27 cellular contexts compared by ENCODE assay signal in the genomic region with DNA sequence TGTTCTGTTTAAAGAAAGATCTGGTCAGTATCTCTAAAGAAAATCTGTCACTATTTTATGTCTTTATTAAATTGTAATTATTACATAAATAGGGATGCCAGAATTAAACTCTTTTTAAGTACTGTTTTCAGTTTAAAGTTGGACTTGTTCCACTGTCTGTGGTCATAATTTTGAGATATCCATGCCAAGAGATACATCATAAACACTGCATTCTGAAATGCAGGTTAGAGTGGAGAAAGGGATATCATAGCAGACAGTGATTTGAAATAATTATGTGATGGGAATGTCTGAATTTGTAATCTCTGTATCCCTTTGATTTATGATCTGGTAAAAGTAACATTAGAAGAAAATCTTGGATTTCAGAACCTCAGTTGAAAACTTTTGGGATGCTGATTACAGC.
"Had no signal": no experiment of that assay in that cellular context is flagged by ENCODE, and none has a peak within 500 bp of the region (broad histone marks: within the 10 kb centered on the region; RNA-seq: fewer than 3 reads in every experiment).

No MANE protein-coding gene starts in this region.

- H3K27ac ChIP-seq: KMS-11, Peyer's patch, SJSA1 had no signal

- H3K4me3 Mint-ChIP-seq: activated B cell treated with CpG ODN at 0.5 μM for 24 hours; activated CD4-positive, alpha-beta T cell treated with anti-CD3 and anti-CD28 coated beads, Interleukin-2, amount 10 ng/mL, durations not matched to agents 24 days and 14 days; activated CD8-positive, alpha-beta memory T cell treated with anti-CD3 and anti-CD28 coated beads, Interleukin-2, amount 10 ng/mL, durations not matched to agents 7 days and 5 days; activated naive CD8-positive, alpha-beta T cell treated with anti-CD3 and anti-CD28 coated beads, Interleukin-2, amount 50 U/mL, for 24 hours; activated T-cell treated with anti-CD3 and anti-CD28 coated beads, Interleukin-2, amount 50 U/mL, for 24 hours; activated T-helper 1 cell treated with anti-CD3 and anti-CD28 coated beads, Interleukin-12 subunit alpha, Interleukin-12 subunit beta, Interleukin-2, Interleukin-4 antibody, amounts not matched to agents 30 ng/mL and 10 ng/mL and 1 ng/mL, durations not matched to agents 14 hours and 24 hours and 36 hours; T-helper 17 cell had no signal

- H3K36me3 Mint-ChIP-seq: activated CD8-positive, alpha-beta memory T cell treated with anti-CD3 and anti-CD28 coated beads, Interleukin-2, amount 10 ng/mL, durations not matched to agents 7 days and 5 days; activated naive CD4-positive, alpha-beta T cell treated with anti-CD3 and anti-CD28 coated beads, Interleukin-2, amount 50 U/mL, for 72 hours had no signal

- H3K4me1 Mint-ChIP-seq: activated B cell treated with CpG ODN at 0.5 μM for 24 hours; activated CD4-positive, alpha-beta T cell treated with anti-CD3 and anti-CD28 coated beads, Interleukin-2, amount 10 ng/mL, durations not matched to agents 24 days and 14 days; activated CD8-positive, alpha-beta memory T cell treated with anti-CD3 and anti-CD28 coated beads, Interleukin-2, amount 10 ng/mL, durations not matched to agents 7 days and 5 days; activated naive CD8-positive, alpha-beta T cell treated with anti-CD3 and anti-CD28 coated beads, Interleukin-2, amount 50 U/mL, for 24 hours; T-helper 17 cell had no signal

- H3K27ac Mint-ChIP-seq: activated B cell treated with CpG ODN at 0.5 μM for 24 hours; activated CD4-positive, alpha-beta T cell treated with anti-CD3 and anti-CD28 coated beads, Interleukin-2, amount 10 ng/mL, durations not matched to agents 24 days and 14 days; activated CD8-positive, alpha-beta memory T cell treated with anti-CD3 and anti-CD28 coated beads, Interleukin-2, amount 10 ng/mL, durations not matched to agents 7 days and 5 days; activated naive CD4-positive, alpha-beta T cell treated with anti-CD3 and anti-CD28 coated beads, Interleukin-2, amount 50 U/mL, for 72 hours; activated naive CD8-positive, alpha-beta T cell treated with anti-CD3 and anti-CD28 coated beads, Interleukin-2, amount 50 U/mL, for 24 hours; activated T-cell treated with anti-CD3 and anti-CD28 coated beads, Interleukin-2, amount 50 U/mL, for 24 hours; activated T-helper 1 cell treated with anti-CD3 and anti-CD28 coated beads, Interleukin-12 subunit alpha, Interleukin-12 subunit beta, Interleukin-2, Interleukin-4 antibody, amounts not matched to agents 30 ng/mL and 10 ng/mL and 1 ng/mL, durations not matched to agents 14 hours and 24 hours and 36 hours; T-helper 17 cell had no signal

- H3K9me3 Mint-ChIP-seq: activated B cell treated with CpG ODN at 0.5 μM for 24 hours; activated CD4-positive, alpha-beta T cell treated with anti-CD3 and anti-CD28 coated beads, Interleukin-2, amount 10 ng/mL, durations not matched to agents 24 days and 14 days; activated naive CD4-positive, alpha-beta T cell treated with anti-CD3 and anti-CD28 coated beads, Interleukin-2, amount 50 U/mL, for 72 hours; activated naive CD8-positive, alpha-beta T cell treated with anti-CD3 and anti-CD28 coated beads, Interleukin-2, amount 50 U/mL, for 24 hours; activated T-cell treated with anti-CD3 and anti-CD28 coated beads, Interleukin-2, amount 50 U/mL, for 24 hours; activated T-helper 1 cell treated with anti-CD3 and anti-CD28 coated beads, Interleukin-12 subunit alpha, Interleukin-12 subunit beta, Interleukin-2, Interleukin-4 antibody, amounts not matched to agents 30 ng/mL and 10 ng/mL and 1 ng/mL, durations not matched to agents 14 hours and 24 hours and 36 hours had no signal

- ATAC-seq: activated CD8-positive, alpha-beta memory T cell treated with anti-CD3 and anti-CD28 coated beads, Interleukin-2, amount 10 ng/mL, durations not matched to agents 7 days and 5 days; activated naive CD4-positive, alpha-beta T cell treated with anti-CD3 and anti-CD28 coated beads, Interleukin-2, amount 50 U/mL, for 72 hours; activated naive CD8-positive, alpha-beta T cell treated with anti-CD3 and anti-CD28 coated beads, Interleukin-2, amount 50 U/mL, for 24 hours; T-helper 17 cell had no signal

- H3K27me3 Mint-ChIP-seq: activated CD4-positive, alpha-beta T cell treated with anti-CD3 and anti-CD28 coated beads, Interleukin-2, amount 10 ng/mL, durations not matched to agents 24 days and 14 days; activated naive CD8-positive, alpha-beta T cell treated with anti-CD3 and anti-CD28 coated beads, Interleukin-2, amount 50 U/mL, for 24 hours; activated T-cell treated with anti-CD3 and anti-CD28 coated beads, Interleukin-2, amount 50 U/mL, for 24 hours had no signal

- DNase-seq: activated B cell treated with CpG ODN at 0.5 μM for 24 hours; activated CD4-positive, alpha-beta T cell treated with anti-CD3 and anti-CD28 coated beads for 1 hour; activated CD4-positive, alpha-beta T cell treated with anti-CD3 and anti-CD28 coated beads, Interleukin-2, amount 10 ng/mL, durations not matched to agents 24 days and 14 days; activated CD4-positive, alpha-beta T cell treated with anti-CD3 and anti-CD28 coated beads, Interleukin-2, amount 50 U/mL, for 48 hours; activated CD8-positive, alpha-beta memory T cell treated with anti-CD3 and anti-CD28 coated beads, Interleukin-2, amount 10 ng/mL, durations not matched to agents 7 days and 5 days; activated effector memory CD4-positive, alpha-beta T cell treated with Interleukin-2 at 50 U/mL for 16 hours; activated naive CD4-positive, alpha-beta T cell; activated naive CD8-positive, alpha-beta T cell treated with anti-CD3 and anti-CD28 coated beads, Interleukin-2, amount 50 U/mL, for 24 hours; activated T-cell treated with anti-CD3 and anti-CD28 coated beads, Interleukin-2, amount 50 U/mL, for 24 hours; amygdala; caudate nucleus; MG63; MV-4-11; NCI-H1092 treated with DMSO at 0.1 percent for 48 hours; NCI-H1417 treated with DMSO at 0.1 percent for 48 hours; NCI-H1694 treated with DMSO at 0.1 percent for 48 hours; NCI-H2029 treated with DMSO at 0.1 percent for 48 hours; NCI-H510A treated with DMSO at 0.1 percent for 48 hours; NCI-H69; Peyer's patch; SHP77; T-helper 17 cell; T-helper 9 cell had no signal

- H3K4me3 ChIP-seq: MG63, Peyer's patch, SJSA1 had no signal
